In genomic region chr18:55159027-55159426, GRCh38 we compare ENCODE assay signal across 28 cellular contexts.
"Had no signal": no experiment of that assay in that cellular context is flagged by ENCODE, and none has a peak within 500 bp of the region (broad histone marks: within the 10 kb centered on the region; RNA-seq: fewer than 3 reads in every experiment).

No MANE protein-coding gene starts in this region.

- ATAC-seq: naive thymus-derived CD4-positive, alpha-beta T cell; natural killer cell; psoas muscle; right cardiac atrium; right lobe of liver; stimulated activated effector memory CD8-positive, alpha-beta T cell treated with anti-CD3 and anti-CD28 coated beads, Interleukin-12 subunit alpha, Interleukin-12 subunit beta, amount 100 ng/mL, for 72 hours had no signal

- H3K4me3 ChIP-seq: neural progenitor cell, ovary, psoas muscle, right lobe of liver, sigmoid colon, suprapubic skin, testis, tibial artery, transverse colon, upper lobe of left lung, vagina had no signal

- H3K4me3 Mint-ChIP-seq: naive thymus-derived CD4-positive, alpha-beta T cell; natural killer cell; nephron; neural progenitor cell; stimulated activated effector memory CD8-positive, alpha-beta T cell treated with anti-CD3 and anti-CD28 coated beads, Interleukin-12 subunit alpha, Interleukin-12 subunit beta, amount 100 ng/mL, for 72 hours; stimulated activated naive CD8-positive, alpha-beta T cell treated with anti-CD3 and anti-CD28 coated beads, Interleukin-15, Interleukin-2, amounts not matched to agents 100 ng/mL and 50 ng/mL, for 24 hours had no signal

- H3K79me2 ChIP-seq: parathyroid adenoma had no signal

- H3K4me2 ChIP-seq: neural progenitor cell had no signal

- H3K27me3 Mint-ChIP-seq: naive thymus-derived CD4-positive, alpha-beta T cell; stimulated activated naive CD8-positive, alpha-beta T cell treated with anti-CD3 and anti-CD28 coated beads, Interleukin-15, Interleukin-2, amounts not matched to agents 100 ng/mL and 50 ng/mL, for 24 hours had no signal

- H3K4me1 ChIP-seq: neural progenitor cell, parathyroid adenoma, psoas muscle, right lobe of liver, sigmoid colon, suprapubic skin, testis, tibial artery, transverse colon, upper lobe of left lung, vagina had no signal

- H3K36me3 Mint-ChIP-seq: naive thymus-derived CD4-positive, alpha-beta T cell; natural killer cell; neural progenitor cell; stimulated activated effector memory CD8-positive, alpha-beta T cell treated with anti-CD3 and anti-CD28 coated beads, Interleukin-12 subunit alpha, Interleukin-12 subunit beta, amount 100 ng/mL, for 72 hours had no signal

- H2AFZ ChIP-seq: neural progenitor cell, parathyroid adenoma had no signal

- DNase-seq: naive thymus-derived CD4-positive, alpha-beta T cell; natural killer cell; occipital lobe; ovary; posterior cingulate gyrus; psoas muscle; right cardiac atrium; right lobe of liver; sigmoid colon; small intestine; stimulated activated CD4-positive, alpha-beta T cell treated with anti-CD3 and anti-CD28 coated beads, Interleukin-15, amount 100 ng/mL, for 24 hours; stimulated activated CD4-positive, alpha-beta T cell treated with anti-CD3 and anti-CD28 coated beads, Interleukin-2, amount 100 ng/mL, for 24 hours; stimulated activated CD4-positive, alpha-beta T cell treated with anti-CD3 and anti-CD28 coated beads, Interleukin-2, amount 100 ng/mL, for 48 hours; stimulated activated CD4-positive, alpha-beta T cell treated with anti-CD3 and anti-CD28 coated beads, Interleukin-4, amount 100 ng/mL, for 24 hours; stimulated activated naive CD4-positive, alpha-beta T cell; substantia nigra; testis; tibial artery; transverse colon; upper lobe of left lung had no signal

- H3K27ac ChIP-seq: neural progenitor cell, ovary, parathyroid adenoma, psoas muscle, right lobe of liver, sigmoid colon, suprapubic skin, testis, tibial artery, transverse colon, upper lobe of left lung, vagina had no signal

- H3K9me3 ChIP-seq: ovary, psoas muscle, right lobe of liver, sigmoid colon, suprapubic skin, testis, tibial artery, transverse colon, upper lobe of left lung, vagina had no signal

- H3K27ac Mint-ChIP-seq: naive thymus-derived CD4-positive, alpha-beta T cell; natural killer cell; neural progenitor cell; progenitor cell of endocrine pancreas; stimulated activated effector memory CD8-positive, alpha-beta T cell treated with anti-CD3 and anti-CD28 coated beads, Interleukin-12 subunit alpha, Interleukin-12 subunit beta, amount 100 ng/mL, for 72 hours; stimulated activated naive CD8-positive, alpha-beta T cell treated with anti-CD3 and anti-CD28 coated beads, Interleukin-15, Interleukin-2, amounts not matched to agents 100 ng/mL and 50 ng/mL, for 24 hours had no signal

- H3K4me1 Mint-ChIP-seq: naive thymus-derived CD4-positive, alpha-beta T cell; natural killer cell; neural progenitor cell; stimulated activated effector memory CD8-positive, alpha-beta T cell treated with anti-CD3 and anti-CD28 coated beads, Interleukin-12 subunit alpha, Interleukin-12 subunit beta, amount 100 ng/mL, for 72 hours had no signal

- H3K9ac ChIP-seq: neural progenitor cell, parathyroid adenoma had no signal

- H3K36me3 ChIP-seq: neural progenitor cell, ovary, right lobe of liver, sigmoid colon, suprapubic skin, tibial artery, transverse colon, upper lobe of left lung, vagina had no signal

- H3K9me3 Mint-ChIP-seq: natural killer cell; nephron; neural progenitor cell; stimulated activated naive CD8-positive, alpha-beta T cell treated with anti-CD3 and anti-CD28 coated beads, Interleukin-15, Interleukin-2, amounts not matched to agents 100 ng/mL and 50 ng/mL, for 24 hours had no signal

- H3K27me3 ChIP-seq: neural progenitor cell, ovary, right lobe of liver, sigmoid colon, suprapubic skin, testis, tibial artery, transverse colon, upper lobe of left lung, vagina had no signal
